ENCODE assay signal across 8 cellular contexts in the genomic region with DNA sequence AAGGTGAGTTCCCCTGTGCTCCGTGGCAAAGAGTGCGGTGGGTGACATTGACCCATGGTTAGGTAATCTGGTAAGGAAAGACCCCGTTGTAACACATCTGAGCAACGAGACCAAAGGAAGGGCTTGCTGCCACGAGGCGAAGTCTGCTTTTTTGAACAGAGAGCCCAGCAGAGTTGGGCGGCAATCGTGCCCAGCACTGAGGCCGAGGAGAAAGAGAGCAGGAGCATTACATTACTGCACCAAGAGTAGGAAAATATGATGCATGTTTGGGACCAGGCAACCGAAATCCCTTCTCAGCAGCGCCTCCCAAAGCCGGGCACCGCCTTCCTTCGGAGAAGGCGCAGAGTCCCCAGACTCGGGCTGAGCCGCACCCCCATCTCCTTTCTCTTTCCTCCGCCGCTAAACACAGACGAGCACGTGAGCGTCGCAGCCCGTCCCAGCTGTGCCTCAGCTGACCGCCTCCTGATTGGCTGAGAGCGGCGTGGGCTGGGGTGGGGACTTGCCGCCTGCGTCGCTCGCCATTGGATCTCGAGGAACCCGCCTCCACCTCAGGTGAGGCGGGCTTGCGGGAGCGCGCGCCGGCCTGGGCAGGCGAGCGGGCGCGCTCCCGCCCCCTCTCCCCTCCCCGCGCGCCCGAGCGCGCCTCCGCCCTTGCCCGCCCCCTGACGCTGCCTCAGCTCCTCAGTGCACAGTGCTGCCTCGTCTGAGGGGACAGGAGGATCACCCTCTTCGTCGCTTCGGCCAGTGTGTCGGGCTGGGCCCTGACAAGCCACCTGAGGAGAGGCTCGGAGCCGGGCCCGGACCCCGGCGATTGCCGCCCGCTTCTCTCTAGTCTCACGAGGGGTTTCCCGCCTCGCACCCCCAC. TPM values are rescaled to one million over a fixed set of nuclear protein-coding genes. Genes with fewer than 3 reads are reported as not detected.
DNase-seq lines count a peak whose midpoint lies in the region; ATAC-seq and TF ChIP-seq lines count a peak whose summit lies in the region.

A gene (plus strand): TSS at position 684 of the 865 bp plus-strand sequence. CDS start 292 bp downstream, outside the sequence.

- H3K4me1 Mint-ChIP-seq in activated CD4-positive, alpha-beta T cell treated with anti-CD3 and anti-CD28 coated beads, Interleukin-2, amount 10 ng/mL, durations not matched to agents 7 days and 5 days, result peaks cover 61% of the 10 kb centered on the region

- DNase-seq in NCI-H526 treated with DMSO at 0.1 percent for 48 hours (lab: John Stamatoyannopoulos, UW) (peak; percentile 96), coronary artery (ENCODE audit: low spot score) (peak; percentile 98)
- peak; percentile 97 for DNase-seq in activated CD4-positive, alpha-beta T cell treated with anti-CD3 and anti-CD28 coated beads, Interleukin-2, amount 10 ng/mL, durations not matched to agents 7 days and 5 days
- peak; percentile 91 to 93 for DNase-seq in stimulated activated CD4-positive, alpha-beta T cell treated with anti-CD3 and anti-CD28 coated beads, Interleukin-1b, Interleukin-23, amount 100 ng/mL, for 4 hours (ENCODE audit: low read depth in 2 of 2)

- H3K27me3 ChIP-seq in BLaER1 (no peaks in the 10 kb centered on the region), layer of hippocampus (ENCODE audit: control insufficient read depth, insufficient read depth, low read length) (no peaks in the 10 kb centered on the region)

- H4K20me1 ChIP-seq in BLaER1, result peaks cover 42% of the 10 kb centered on the region

- peaks cover 52% of the 10 kb centered on the region for H3K4me1 ChIP-seq in BLaER1

- H3K4me3 ChIP-seq in BLaER1 (peak within 1 kb of the TSS; percentile 94), coronary artery (peak within 1 kb of the TSS; percentile 84)

- H3K27ac ChIP-seq in BLaER1, result peak within 1 kb of the TSS; percentile 98
- H3K27ac ChIP-seq in coronary artery, result peak within 1 kb of the TSS; percentile 94 to 98
- peak within 1 kb of the TSS; percentile 95 for H3K27ac ChIP-seq in layer of hippocampus (ENCODE audit: low read depth, low read length)

- peak within 1 kb of the TSS; percentile 91 for H3K4me3 Mint-ChIP-seq in activated CD4-positive, alpha-beta T cell treated with anti-CD3 and anti-CD28 coated beads, Interleukin-2, amount 10 ng/mL, durations not matched to agents 7 days and 5 days

- H3K27ac Mint-ChIP-seq in activated CD4-positive, alpha-beta T cell treated with anti-CD3 and anti-CD28 coated beads, Interleukin-2, amount 10 ng/mL, durations not matched to agents 7 days and 5 days, result peak within 1 kb of the TSS; percentile 97

- CTCF ChIA-PET in activated CD4-positive, alpha-beta T cell treated with anti-CD3 and anti-CD28 coated beads, Interleukin-2, amount 10 ng/mL, durations not matched to agents 7 days and 5 days (lab: Charles Lee), result interaction anchor here (0.6 to 1.0 kb wide), 2 partner anchors 20 to 175 kb away, joined by 3 read pairs; no protein-coding TSS in a partner anchor

- H3K36me3 ChIP-seq in BLaER1, result no peaks in the 10 kb centered on the region

- H3K9me3 Mint-ChIP-seq in activated CD4-positive, alpha-beta T cell treated with anti-CD3 and anti-CD28 coated beads, Interleukin-2, amount 10 ng/mL, durations not matched to agents 7 days and 5 days, result peaks cover 3% of the 10 kb centered on the region

- POLR2A ChIA-PET in activated CD4-positive, alpha-beta T cell treated with anti-CD3 and anti-CD28 coated beads, Interleukin-2, amount 10 ng/mL, durations not matched to agents 7 days and 5 days (lab: Charles Lee), result interaction anchor here (0.6 to 1.5 kb wide), 4 partner anchors 9 to 162 kb away, joined by 3 to 4 read pairs (median 3); no protein-coding TSS in a partner anchor

- TF ChIP-seq CTCF in coronary artery (IDR thresholded peaks at IDR 0.05), result no peak

- peaks cover 24% of the 10 kb centered on the region for H3K36me3 Mint-ChIP-seq in activated CD4-positive, alpha-beta T cell treated with anti-CD3 and anti-CD28 coated beads, Interleukin-2, amount 10 ng/mL, durations not matched to agents 7 days and 5 days (ENCODE audit: low read depth)

- ATAC-seq in GM19324 (IDR thresholded peaks at IDR 0.05; ENCODE audit: low FRiP score, unreplicated experiment) (peak; percentile 97), HG03469 (IDR thresholded peaks at IDR 0.05; ENCODE audit: unreplicated experiment) (peak; percentile 82)

- peak within 1 kb of the TSS; percentile 87 for H3K4me2 ChIP-seq in BLaER1

- no peaks in the 10 kb centered on the region for H3K27me3 Mint-ChIP-seq in activated CD4-positive, alpha-beta T cell treated with anti-CD3 and anti-CD28 coated beads, Interleukin-2, amount 10 ng/mL, durations not matched to agents 7 days and 5 days

- peak within 1 kb of the TSS; percentile 97 for H3K9ac ChIP-seq in BLaER1

- H3K9me3 ChIP-seq in BLaER1, result peaks cover 5% of the 10 kb centered on the region; the same call in 1 of the 2 replicates

RNA-seq across cellular contexts. Expression of the gene that starts here (rescaled TPM):
- total RNA-seq in activated CD4-positive, alpha-beta T cell treated with anti-CD3 and anti-CD28 coated beads, Interleukin-2, amount 10 ng/mL, durations not matched to agents 7 days and 5 days, result 100 to 1,000 TPM in 1 of 2 experiments, 10 to 100 TPM in 1; 97.0 to 116 TPM

Comparison
In these comparisons a context has a peak if more than half of its experiments do, and no peak if none do; other contexts are left out.
1. Peak in every context shown above with its lines: DNase-seq, ATAC-seq, H3K4me3 ChIP-seq and H3K27ac ChIP-seq.